ENCODE assay signal across 1 cellular context in the genomic region with DNA sequence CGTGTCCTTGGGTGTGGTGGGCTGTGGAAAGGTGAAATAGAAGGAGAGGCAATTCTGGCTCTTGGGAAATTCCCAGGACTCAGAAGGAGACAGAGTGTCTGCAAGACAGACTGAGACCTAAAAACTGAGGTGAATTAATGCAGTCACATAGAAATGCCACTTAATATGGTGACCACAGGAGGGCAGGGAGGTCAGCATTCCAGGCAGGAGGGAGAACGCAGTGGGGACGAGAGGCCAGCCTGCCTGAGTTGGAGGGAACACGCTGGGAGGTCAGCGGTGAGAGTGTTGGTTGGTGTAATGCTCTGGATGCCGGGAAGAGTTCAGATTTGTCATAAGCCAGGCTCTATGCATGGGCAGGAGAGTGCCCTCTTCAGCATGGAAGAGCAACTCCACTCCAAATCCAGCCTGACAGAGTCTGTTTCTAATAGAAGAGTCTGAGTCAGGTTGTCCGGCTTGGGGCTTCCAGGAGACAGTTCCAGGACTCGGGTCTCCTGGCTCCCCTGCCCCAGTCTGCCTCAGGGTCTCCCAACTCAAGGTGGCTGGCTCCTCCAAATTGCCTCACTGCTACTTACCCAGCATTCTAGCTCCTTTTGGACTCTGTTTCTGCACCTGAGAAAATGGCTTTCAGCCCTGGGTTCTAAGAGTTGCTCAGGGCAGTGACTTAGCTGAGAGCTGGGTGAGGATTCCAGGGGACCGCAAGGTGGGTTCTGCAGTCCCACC.
TF ChIP-seq lines count a peak whose summit lies in the region.

No MANE protein-coding gene starts in this region.

TF ChIP-seq in endothelial cell of umbilical vein, 7 proteins besides CTCF, POLR2A, EP300 and RAD21:
- TF ChIP-seq, protein P1, sequence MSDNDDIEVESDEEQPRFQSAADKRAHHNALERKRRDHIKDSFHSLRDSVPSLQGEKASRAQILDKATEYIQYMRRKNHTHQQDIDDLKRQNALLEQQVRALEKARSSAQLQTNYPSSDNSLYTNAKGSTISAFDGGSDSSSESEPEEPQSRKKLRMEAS (IDR thresholded peaks at IDR 0.05; ENCODE audit: insufficient read depth, insufficient read length): no peak
- TF ChIP-seq MYC (IDR thresholded peaks at IDR 0.05; ENCODE audit: low read depth, low read length) (no peak), FOS (IDR thresholded peaks at IDR 0.05; ENCODE audit: borderline replicate concordance, insufficient read depth, low read length) (no peak), POLR2AphosphoS5 (IDR thresholded peaks at IDR 0.05; ENCODE audit: insufficient read depth, low read depth, low read length) (no peak), EZH2 (IDR thresholded peaks at IDR 0.05; ENCODE audit: borderline replicate concordance, low read depth, low read length, severe bottlenecking) (no peak), GATA2 (IDR thresholded peaks at IDR 0.05; ENCODE audit: insufficient read depth, insufficient read length, low read depth, low read length) (no peak), JUN (IDR thresholded peaks at IDR 0.05; ENCODE audit: borderline replicate concordance, insufficient read depth, insufficient read length, low read depth) (no peak)
